Comparison of ENCODE assay signal across 20 cellular contexts in genomic region chr7:134371536-134371935, GRCh38.
"Had no signal": no experiment of that assay in that cellular context is flagged by ENCODE, and none has a peak within 500 bp of the region (broad histone marks: within the 10 kb centered on the region; RNA-seq: fewer than 3 reads in every experiment).

No MANE protein-coding gene starts in this region.

- DNase-seq: activated CD4-positive, alpha-beta T cell treated with anti-CD3 and anti-CD28 coated beads, Interleukin-2, amount 50 U/mL, for 1 hour; activated CD8-positive, alpha-beta memory T cell treated with anti-CD3 and anti-CD28 coated beads, Interleukin-2, amount 50 U/mL, for 4 hours; activated effector memory CD4-positive, alpha-beta T cell treated with anti-CD3 and anti-CD28 coated beads, Interleukin-2, amount 50 U/mL, for 16 hours; activated naive CD4-positive, alpha-beta T cell treated with anti-CD3 and anti-CD28 coated beads, Interleukin-2, amount 50 U/mL, for 16 hours; activated T-cell treated with anti-CD3 and anti-CD28 coated beads, Interleukin-2, amount 50 U/mL, for 4 hours; effector CD8-positive, alpha-beta T cell; heart left ventricle; kidney; sigmoid colon; stimulated activated CD4-positive, alpha-beta T cell treated with anti-CD3 and anti-CD28 coated beads, Interleukin-4, amount 100 ng/mL, for 24 hours; stomach; testis had no signal

- H3K4me3 ChIP-seq: cardiac muscle cell, esophagus muscularis mucosa, gastroesophageal sphincter, heart left ventricle, lung, sigmoid colon, stomach, testis had no signal

- ATAC-seq: activated CD4-positive, CD25-positive, alpha-beta regulatory T cell treated with anti-CD3 and anti-CD28 coated beads, Interleukin-2, amount 50 U/mL, for 24 hours; activated T-cell treated with anti-CD3 and anti-CD28 coated beads, Interleukin-2, amount 50 U/mL, for 4 hours; gastroesophageal sphincter; heart left ventricle; left lobe of liver; natural killer cell treated with Interleukin-12 subunit alpha and Interleukin-12 subunit beta and Interleukin-15 and Interleukin-18, amount 100 ng/mL, for 72 hours; stimulated activated effector memory CD8-positive, alpha-beta T cell treated with anti-CD3 and anti-CD28 coated beads, Interleukin-12 subunit alpha, Interleukin-12 subunit beta, amount 100 ng/mL, for 72 hours had no signal
